In the genomic region with DNA sequence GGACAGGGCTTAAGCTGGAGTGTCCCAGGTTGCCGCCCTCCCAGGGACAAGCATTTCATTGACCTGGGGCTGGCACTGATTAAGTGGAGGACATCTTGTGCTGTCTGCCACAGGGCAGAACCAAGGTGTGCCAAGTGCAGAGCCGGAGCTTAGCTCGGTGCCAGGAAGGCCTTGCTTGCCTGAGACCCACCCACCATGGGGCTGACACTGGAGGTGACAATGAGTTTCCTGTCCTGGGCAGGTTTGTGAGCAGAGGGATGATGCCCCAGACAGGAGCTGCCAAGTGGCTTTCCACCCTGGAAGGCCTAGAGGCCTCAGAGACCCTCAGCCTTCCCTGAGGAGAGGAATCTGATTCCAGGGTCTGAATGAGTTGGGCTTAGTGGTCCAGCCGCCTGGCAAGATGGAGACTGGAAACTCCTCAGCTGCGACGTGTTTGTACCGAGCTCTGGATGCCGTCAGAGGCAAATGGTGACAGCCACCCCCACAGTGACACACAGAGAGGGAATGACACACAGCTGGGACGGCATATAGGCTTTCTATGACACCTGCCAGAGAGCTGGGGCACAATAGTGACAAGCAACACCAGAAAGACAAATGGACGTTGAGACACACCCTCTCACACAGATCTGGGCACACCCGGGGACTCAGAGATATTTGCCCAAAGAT, we compare ENCODE assay signal across 20 cellular contexts. TPM values are rescaled to one million over a fixed set of nuclear protein-coding genes. Genes with fewer than 3 reads are reported as not detected.
A peak's percentile ranks its signal among the peaks of the same experiment; 100 is the strongest.
DNase-seq lines count a peak whose midpoint lies in the region; ATAC-seq and TF ChIP-seq lines count a peak whose summit lies in the region.
"Had no signal": no experiment of that assay in that cellular context is flagged by ENCODE, and none has a peak within 500 bp of the region (broad histone marks: within the 10 kb centered on the region; RNA-seq: fewer than 3 reads in every experiment).

No MANE protein-coding gene starts in this region.

- no peaks in the 10 kb centered on the region for H3K36me3 Mint-ChIP-seq in T-helper 2 cell treated with Interferon-gamma antibody and Interleukin-4, amounts not matched to agents 5 μg/mL and 100 μg/mL, for 36 hours (ENCODE audit: low read depth)
- no peaks in the 10 kb centered on the region for H3K36me3 Mint-ChIP-seq in activated CD8-positive, alpha-beta memory T cell treated with anti-CD3 and anti-CD28 coated beads, Interleukin-2, amount 10 ng/mL, durations not matched to agents 7 days and 5 days
- H3K36me3 Mint-ChIP-seq in osteocyte (ENCODE audit: unreplicated experiment): no peaks in the 10 kb centered on the region
- H3K36me3 Mint-ChIP-seq: CD14-positive monocyte; CD4-positive, alpha-beta memory T cell had no signal

- no peaks in the 10 kb centered on the region for H3K4me1 Mint-ChIP-seq in T-helper 2 cell treated with Interferon-gamma antibody and Interleukin-4, amounts not matched to agents 5 μg/mL and 100 μg/mL, for 36 hours (ENCODE audit: low read depth)
- H3K4me1 Mint-ChIP-seq in activated CD8-positive, alpha-beta memory T cell treated with anti-CD3 and anti-CD28 coated beads, Interleukin-2, amount 10 ng/mL, durations not matched to agents 7 days and 5 days: no peaks in the 10 kb centered on the region
- H3K4me1 Mint-ChIP-seq in osteocyte (ENCODE audit: unreplicated experiment): peaks cover 3% of the 10 kb centered on the region
- H3K4me1 Mint-ChIP-seq: CD14-positive monocyte had no signal

- H3F3A ChIP-seq in neural cell (ENCODE audit: insufficient read depth, low read length, poor library complexity, severe bottlenecking): no peaks in the 10 kb centered on the region

- TF ChIP-seq EP300 in neural cell (conservative IDR thresholded peaks at IDR 0.05; ENCODE audit: poor library complexity, severe bottlenecking): no peak

- no peak overlapping the region for H3K27ac ChIP-seq in neural cell (ENCODE audit: low read length)
- no peak overlapping the region for H3K27ac ChIP-seq in osteoblast (ENCODE audit: low read depth, low read length)
- H3K27ac ChIP-seq: BLaER1 had no signal

- H3K9ac ChIP-seq in neural cell (ENCODE audit: low read length): no peak overlapping the region
- H3K9ac ChIP-seq: BLaER1 had no signal

- H3K9me3 ChIP-seq in neural cell (ENCODE audit: low read length) (no peaks in the 10 kb centered on the region), osteoblast (ENCODE audit: low read depth, low read length) (no peaks in the 10 kb centered on the region)

- H3K9me2 ChIP-seq in neural cell (ENCODE audit: insufficient read depth, low read length): no peaks in the 10 kb centered on the region

- in situ Hi-C loops in G401 (cut with HindIII; ENCODE audit: low sequenced_read_pairs): no loop called here

- H3K36me3 ChIP-seq in neural cell (ENCODE audit: insufficient read depth, low read length): no peaks in the 10 kb centered on the region
- no peaks in the 10 kb centered on the region for H3K36me3 ChIP-seq in osteoblast (ENCODE audit: insufficient read depth, low read length)
- H3K36me3 ChIP-seq: BLaER1 had no signal

- H4K20me1 ChIP-seq in neural cell (ENCODE audit: insufficient read depth) (no peaks in the 10 kb centered on the region), osteoblast (ENCODE audit: insufficient read depth, low read length) (no peaks in the 10 kb centered on the region)

- no peaks in the 10 kb centered on the region for H3K4me1 ChIP-seq in osteoblast (ENCODE audit: insufficient read depth, low read length)
- H3K4me1 ChIP-seq: BLaER1 had no signal

- H3K79me2 ChIP-seq in neural cell (replicated peaks; ENCODE audit: insufficient read depth, low read length) (no peaks in the 10 kb centered on the region), osteoblast (ENCODE audit: insufficient read depth, low read length) (no peaks in the 10 kb centered on the region)

- CTCF ChIA-PET in activated CD8-positive, alpha-beta memory T cell treated with anti-CD3 and anti-CD28 coated beads, Interleukin-2, amount 10 ng/mL, durations not matched to agents 7 days and 5 days (lab: Charles Lee): interaction anchor here (1.8 kb wide), 1 partner anchor 71 kb away, joined by 8 read pairs; no protein-coding TSS in a partner anchor

- H3K27me3 Mint-ChIP-seq in T-helper 2 cell treated with Interferon-gamma antibody and Interleukin-4, amounts not matched to agents 5 μg/mL and 100 μg/mL, for 36 hours (ENCODE audit: low read depth): peaks cover 45% of the 10 kb centered on the region
- peaks cover 39% of the 10 kb centered on the region for H3K27me3 Mint-ChIP-seq in activated CD8-positive, alpha-beta memory T cell treated with anti-CD3 and anti-CD28 coated beads, Interleukin-2, amount 10 ng/mL, durations not matched to agents 7 days and 5 days
- peaks cover 64% of the 10 kb centered on the region for H3K27me3 Mint-ChIP-seq in osteocyte (ENCODE audit: unreplicated experiment)

- no peak overlapping the region for H3K27ac Mint-ChIP-seq in T-helper 2 cell treated with Interferon-gamma antibody and Interleukin-4, amounts not matched to agents 5 μg/mL and 100 μg/mL, for 36 hours
- H3K27ac Mint-ChIP-seq in activated CD8-positive, alpha-beta memory T cell treated with anti-CD3 and anti-CD28 coated beads, Interleukin-2, amount 10 ng/mL, durations not matched to agents 7 days and 5 days: no peak overlapping the region
- no peak overlapping the region for H3K27ac Mint-ChIP-seq in osteocyte (ENCODE audit: unreplicated experiment)
- H3K27ac Mint-ChIP-seq: CD14-positive monocyte; CD4-positive, alpha-beta memory T cell; GM23338; HFFc6 had no signal

- H3K4me3 Mint-ChIP-seq in T-helper 2 cell treated with Interferon-gamma antibody and Interleukin-4, amounts not matched to agents 5 μg/mL and 100 μg/mL, for 36 hours: no peak overlapping the region
- no peak overlapping the region for H3K4me3 Mint-ChIP-seq in activated CD8-positive, alpha-beta memory T cell treated with anti-CD3 and anti-CD28 coated beads, Interleukin-2, amount 10 ng/mL, durations not matched to agents 7 days and 5 days
- H3K4me3 Mint-ChIP-seq in osteocyte (ENCODE audit: unreplicated experiment): no peak overlapping the region
- H3K4me3 Mint-ChIP-seq: CD4-positive, alpha-beta memory T cell; HFFc6 had no signal

- no peaks in the 10 kb centered on the region for H3K9me3 Mint-ChIP-seq in T-helper 2 cell treated with Interferon-gamma antibody and Interleukin-4, amounts not matched to agents 5 μg/mL and 100 μg/mL, for 36 hours
- no peaks in the 10 kb centered on the region for H3K9me3 Mint-ChIP-seq in activated CD8-positive, alpha-beta memory T cell treated with anti-CD3 and anti-CD28 coated beads, Interleukin-2, amount 10 ng/mL, durations not matched to agents 7 days and 5 days (ENCODE audit: low read depth)
- H3K9me3 Mint-ChIP-seq in osteocyte (ENCODE audit: unreplicated experiment): no peaks in the 10 kb centered on the region
- H3K9me3 Mint-ChIP-seq: GM23338, HFFc6 had no signal

- peaks cover 16% of the 10 kb centered on the region for H3K27me3 ChIP-seq in neural cell (ENCODE audit: insufficient read depth, low read depth, low read length)
- H3K27me3 ChIP-seq in osteoblast (ENCODE audit: insufficient read depth, low read length): peaks cover 41% of the 10 kb centered on the region

- H3K4me2 ChIP-seq in neural cell (ENCODE audit: low read length) (no peak overlapping the region), osteoblast (ENCODE audit: insufficient read depth, low read length) (no peak overlapping the region)
- H3K4me2 ChIP-seq: BLaER1 had no signal

- ATAC-seq in activated CD8-positive, alpha-beta memory T cell treated with anti-CD3 and anti-CD28 coated beads, Interleukin-2, amount 10 ng/mL, durations not matched to agents 7 days and 5 days: no peak
- ATAC-seq: GM23338, HCT116, HepG2 had no signal

- TF ChIP-seq CTCF in neural cell (IDR thresholded peaks at IDR 0.05; ENCODE audit: poor library complexity, severe bottlenecking): no peak
- TF ChIP-seq CTCF in osteoblast (IDR thresholded peaks at IDR 0.05; ENCODE audit: extremely low read depth, low read depth, low read length): no peak
- no peak for TF ChIP-seq CTCF in osteocyte (IDR thresholded peaks at IDR 0.05)

- TF ChIP-seq RAD21 in neural cell (conservative IDR thresholded peaks at IDR 0.05): no peak

- H3K4me3 ChIP-seq in neural cell (ENCODE audit: low read length): peak overlapping the region; percentile 95
- no peak overlapping the region for H3K4me3 ChIP-seq in osteoblast (ENCODE audit: insufficient read depth, low read length)
- H3K4me3 ChIP-seq: BLaER1 had no signal

- DNase-seq in G401 (ENCODE audit: low spot score) (peak; percentile 59), cerebellar cortex (ENCODE audit: low spot score) (peak; percentile 47), osteoblast (ENCODE audit: insufficient read length, low spot score, missing footprints) (peak; percentile 73), osteocyte (ENCODE audit: extremely low spot score, unreplicated experiment) (no peak)
- DNase-seq in T-helper 2 cell treated with Interferon-gamma antibody and Interleukin-4, amounts not matched to agents 5 μg/mL and 100 μg/mL, for 36 hours (ENCODE audit: low spot score): no peak
- no peak for DNase-seq in activated CD8-positive, alpha-beta memory T cell treated with anti-CD3 and anti-CD28 coated beads, Interleukin-2, amount 10 ng/mL, durations not matched to agents 7 days and 5 days
- DNase-seq: 8988T; CD4-positive, alpha-beta memory T cell; DMS153; DMS79; GF-D8; HFFc6 had no signal

- no peak overlapping the region for H2AFZ ChIP-seq in neural cell (ENCODE audit: low read depth, low read length)
- H2AFZ ChIP-seq in osteoblast (ENCODE audit: low read length): no peak overlapping the region
- H2AFZ ChIP-seq: GM23338 had no signal

TF ChIP-seq in neural cell, 6 proteins besides CTCF, POLR2A, EP300 and RAD21 (continues in another document):
- TF ChIP-seq TAF1 (IDR thresholded peaks at IDR 0.05; ENCODE audit: low read depth) (no peak), EZH2 (IDR thresholded peaks at IDR 0.05; ENCODE audit: borderline replicate concordance, insufficient read depth, low read length, poor library complexity, severe bottlenecking) (no peak), SMC3 (conservative IDR thresholded peaks at IDR 0.05; ENCODE audit: poor library complexity) (no peak), MXI1 (conservative IDR thresholded peaks at IDR 0.05; ENCODE audit: poor library complexity, severe bottlenecking) (no peak)

RNA-seq across cellular contexts. Expression of gene ADCYAP1R1, which starts 2.6 kb away (rescaled TPM):
- total RNA-seq in G401 (2014; rRNA removed; shearing (Covaris generic)): not detected in 2 replicates
- polyA plus RNA-seq in neural cell: 8.6 and 13.5 TPM in 2 replicates
- 17.3 and 18.6 TPM in 2 replicates for polyA minus RNA-seq in neural cell
- not detected in 2 replicates for total RNA-seq in osteoblast
- total RNA-seq in activated CD8-positive, alpha-beta memory T cell treated with anti-CD3 and anti-CD28 coated beads, Interleukin-2, amount 10 ng/mL, durations not matched to agents 7 days and 5 days: not detected
- not detected in 2 replicates for total RNA-seq in osteocyte
- total RNA-seq: A673; CD4-positive, alpha-beta memory T cell; HepG2 had no signal
- polyA plus RNA-seq: AG04450; CD14-positive monocyte; CD4-positive, alpha-beta memory T cell; HepG2 had no signal

Comparison
In these comparisons a context has a peak if more than half of its experiments do, and no peak if none do; other contexts are left out.
1. DNase-seq: peak in G401 (single experiment), cerebellar cortex (single experiment) and osteoblast (single experiment); none in T-helper 2 cell treated with Interferon-gamma antibody and Interleukin-4, amounts not matched to agents 5 μg/mL and 100 μg/mL, for 36 hours (single experiment), activated CD8-positive, alpha-beta memory T cell treated with anti-CD3 and anti-CD28 coated beads, Interleukin-2, amount 10 ng/mL, durations not matched to agents 7 days and 5 days (single experiment) and osteocyte (single experiment).